1 cellular context compared by ENCODE assay signal in genomic region chr16:4487955-4488481, GRCh38.
TF ChIP-seq lines count a peak whose summit lies in the region.

No MANE protein-coding gene starts in this region.

TF ChIP-seq in SK-N-SH, 30 proteins besides CTCF, POLR2A, EP300 and RAD21 (continued from another document):
- TF ChIP-seq REST (IDR thresholded peaks at IDR 0.05; ENCODE audit: low read depth, low read length) (no peak), TEAD4 (IDR thresholded peaks at IDR 0.05; ENCODE audit: borderline replicate concordance, insufficient read depth) (no peak), PBX3 (IDR thresholded peaks at IDR 0.05) (no peak), GABPA (IDR thresholded peaks at IDR 0.05; ENCODE audit: low read depth) (no peak), RCOR1 (IDR thresholded peaks at IDR 0.05; ENCODE audit: low read length) (no peak), FOXJ3 (CRISPR knock-in tag; IDR thresholded peaks at IDR 0.05) (no peak), JUND (IDR thresholded peaks at IDR 0.05) (no peak), FOSL2 (IDR thresholded peaks at IDR 0.05; ENCODE audit: borderline replicate concordance, low read depth) (no peak), USF1 (IDR thresholded peaks at IDR 0.05; ENCODE audit: borderline replicate concordance, low read depth) (no peak), MAX (IDR thresholded peaks at IDR 0.05; ENCODE audit: low read depth) (no peak), NRF1 (IDR thresholded peaks at IDR 0.05; ENCODE audit: low read depth, low read length) (no peak), CHD2 (IDR thresholded peaks at IDR 0.05; ENCODE audit: low read length, partially characterized antibody) (no peak)
